1 cellular context compared by ENCODE assay signal in the genomic region with DNA sequence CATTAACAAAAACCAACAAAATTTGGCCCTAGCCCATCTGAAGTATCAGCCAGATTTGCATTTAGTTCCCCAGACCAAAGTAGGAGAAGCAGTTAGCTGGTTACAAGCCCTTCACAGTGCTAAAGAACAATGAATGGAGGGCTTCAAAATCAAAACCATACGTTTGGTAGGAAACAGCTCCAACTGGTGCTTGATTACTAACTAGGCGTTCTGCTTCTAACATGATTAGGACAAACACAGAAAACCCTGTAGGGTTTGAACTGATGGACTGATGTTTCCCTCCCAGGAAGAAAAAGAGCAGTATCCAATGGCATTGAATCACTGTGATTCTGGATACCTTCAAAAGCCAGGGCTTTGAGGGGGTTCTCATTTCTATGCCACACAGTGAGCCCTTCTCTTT.
TF ChIP-seq lines count a peak whose summit lies in the region.

No MANE protein-coding gene starts in this region.

TF ChIP-seq in GM23338, 12 proteins besides CTCF, POLR2A, EP300 and RAD21 (continued from another document):
- TF ChIP-seq, protein P1, sequence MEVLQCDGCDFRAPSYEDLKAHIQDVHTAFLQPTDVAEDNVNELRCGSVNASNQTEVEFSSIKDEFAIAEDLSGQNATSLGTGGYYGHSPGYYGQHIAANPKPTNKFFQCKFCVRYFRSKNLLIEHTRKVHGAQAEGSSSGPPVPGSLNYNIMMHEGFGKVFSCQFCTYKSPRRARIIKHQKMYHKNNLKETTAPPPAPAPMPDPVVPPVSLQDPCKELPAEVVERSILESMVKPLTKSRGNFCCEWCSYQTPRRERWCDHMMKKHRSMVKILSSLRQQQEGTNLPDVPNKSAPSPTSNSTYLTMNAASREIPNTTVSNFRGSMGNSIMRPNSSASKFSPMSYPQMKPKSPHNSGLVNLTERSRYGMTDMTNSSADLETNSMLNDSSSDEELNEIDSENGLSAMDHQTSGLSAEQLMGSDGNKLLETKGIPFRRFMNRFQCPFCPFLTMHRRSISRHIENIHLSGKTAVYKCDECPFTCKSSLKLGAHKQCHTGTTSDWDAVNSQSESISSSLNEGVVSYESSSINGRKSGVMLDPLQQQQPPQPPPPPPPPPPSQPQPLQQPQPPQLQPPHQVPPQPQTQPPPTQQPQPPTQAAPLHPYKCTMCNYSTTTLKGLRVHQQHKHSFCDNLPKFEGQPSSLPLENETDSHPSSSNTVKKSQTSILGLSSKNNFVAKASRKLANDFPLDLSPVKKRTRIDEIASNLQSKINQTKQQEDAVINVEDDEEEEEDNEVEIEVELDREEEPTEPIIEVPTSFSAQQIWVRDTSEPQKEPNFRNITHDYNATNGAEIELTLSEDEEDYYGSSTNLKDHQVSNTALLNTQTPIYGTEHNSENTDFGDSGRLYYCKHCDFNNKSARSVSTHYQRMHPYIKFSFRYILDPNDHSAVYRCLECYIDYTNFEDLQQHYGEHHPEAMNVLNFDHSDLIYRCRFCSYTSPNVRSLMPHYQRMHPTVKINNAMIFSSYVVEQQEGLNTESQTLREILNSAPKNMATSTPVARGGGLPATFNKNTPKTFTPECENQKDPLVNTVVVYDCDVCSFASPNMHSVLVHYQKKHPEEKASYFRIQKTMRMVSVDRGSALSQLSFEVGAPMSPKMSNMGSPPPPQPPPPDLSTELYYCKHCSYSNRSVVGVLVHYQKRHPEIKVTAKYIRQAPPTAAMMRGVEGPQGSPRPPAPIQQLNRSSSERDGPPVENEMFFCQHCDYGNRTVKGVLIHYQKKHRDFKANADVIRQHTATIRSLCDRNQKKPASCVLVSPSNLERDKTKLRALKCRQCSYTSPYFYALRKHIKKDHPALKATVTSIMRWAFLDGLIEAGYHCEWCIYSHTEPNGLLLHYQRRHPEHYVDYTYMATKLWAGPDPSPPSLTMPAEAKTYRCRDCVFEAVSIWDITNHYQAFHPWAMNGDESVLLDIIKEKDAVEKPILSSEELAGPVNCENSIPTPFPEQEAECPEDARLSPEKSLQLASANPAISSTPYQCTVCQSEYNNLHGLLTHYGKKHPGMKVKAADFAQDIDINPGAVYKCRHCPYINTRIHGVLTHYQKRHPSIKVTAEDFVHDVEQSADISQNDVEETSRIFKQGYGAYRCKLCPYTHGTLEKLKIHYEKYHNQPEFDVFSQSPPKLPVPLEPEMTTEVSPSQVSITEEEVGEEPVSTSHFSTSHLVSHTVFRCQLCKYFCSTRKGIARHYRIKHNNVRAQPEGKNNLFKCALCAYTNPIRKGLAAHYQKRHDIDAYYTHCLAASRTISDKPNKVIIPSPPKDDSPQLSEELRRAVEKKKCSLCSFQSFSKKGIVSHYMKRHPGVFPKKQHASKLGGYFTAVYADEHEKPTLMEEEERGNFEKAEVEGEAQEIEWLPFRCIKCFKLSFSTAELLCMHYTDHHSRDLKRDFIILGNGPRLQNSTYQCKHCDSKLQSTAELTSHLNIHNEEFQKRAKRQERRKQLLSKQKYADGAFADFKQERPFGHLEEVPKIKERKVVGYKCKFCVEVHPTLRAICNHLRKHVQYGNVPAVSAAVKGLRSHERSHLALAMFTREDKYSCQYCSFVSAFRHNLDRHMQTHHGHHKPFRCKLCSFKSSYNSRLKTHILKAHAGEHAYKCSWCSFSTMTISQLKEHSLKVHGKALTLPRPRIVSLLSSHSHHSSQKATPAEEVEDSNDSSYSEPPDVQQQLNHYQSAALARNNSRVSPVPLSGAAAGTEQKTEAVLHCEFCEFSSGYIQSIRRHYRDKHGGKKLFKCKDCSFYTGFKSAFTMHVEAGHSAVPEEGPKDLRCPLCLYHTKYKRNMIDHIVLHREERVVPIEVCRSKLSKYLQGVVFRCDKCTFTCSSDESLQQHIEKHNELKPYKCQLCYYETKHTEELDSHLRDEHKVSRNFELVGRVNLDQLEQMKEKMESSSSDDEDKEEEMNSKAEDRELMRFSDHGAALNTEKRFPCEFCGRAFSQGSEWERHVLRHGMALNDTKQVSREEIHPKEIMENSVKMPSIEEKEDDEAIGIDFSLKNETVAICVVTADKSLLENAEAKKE (CRISPR knock-in tag; IDR thresholded peaks at IDR 0.05): no peak
- TF ChIP-seq JUNB (IDR thresholded peaks at IDR 0.05; ENCODE audit: unreplicated experiment) (no peak), EZH2phosphoT487 (IDR thresholded peaks at IDR 0.05; ENCODE audit: unreplicated experiment) (no peak), CREB1 (CRISPR knock-in tag; IDR thresholded peaks at IDR 0.05; ENCODE audit: low read depth) (no peak), STAT1 (IDR thresholded peaks at IDR 0.05; ENCODE audit: unreplicated experiment) (no peak), POLR2AphosphoS5 (IDR thresholded peaks at IDR 0.05; ENCODE audit: low read depth) (no peak), ZNF331 (CRISPR knock-in tag; IDR thresholded peaks at IDR 0.05; ENCODE audit: low read depth) (no peak), NANOG (IDR thresholded peaks at IDR 0.05; ENCODE audit: borderline replicate concordance) (no peak)
- TF ChIP-seq, protein P2, sequence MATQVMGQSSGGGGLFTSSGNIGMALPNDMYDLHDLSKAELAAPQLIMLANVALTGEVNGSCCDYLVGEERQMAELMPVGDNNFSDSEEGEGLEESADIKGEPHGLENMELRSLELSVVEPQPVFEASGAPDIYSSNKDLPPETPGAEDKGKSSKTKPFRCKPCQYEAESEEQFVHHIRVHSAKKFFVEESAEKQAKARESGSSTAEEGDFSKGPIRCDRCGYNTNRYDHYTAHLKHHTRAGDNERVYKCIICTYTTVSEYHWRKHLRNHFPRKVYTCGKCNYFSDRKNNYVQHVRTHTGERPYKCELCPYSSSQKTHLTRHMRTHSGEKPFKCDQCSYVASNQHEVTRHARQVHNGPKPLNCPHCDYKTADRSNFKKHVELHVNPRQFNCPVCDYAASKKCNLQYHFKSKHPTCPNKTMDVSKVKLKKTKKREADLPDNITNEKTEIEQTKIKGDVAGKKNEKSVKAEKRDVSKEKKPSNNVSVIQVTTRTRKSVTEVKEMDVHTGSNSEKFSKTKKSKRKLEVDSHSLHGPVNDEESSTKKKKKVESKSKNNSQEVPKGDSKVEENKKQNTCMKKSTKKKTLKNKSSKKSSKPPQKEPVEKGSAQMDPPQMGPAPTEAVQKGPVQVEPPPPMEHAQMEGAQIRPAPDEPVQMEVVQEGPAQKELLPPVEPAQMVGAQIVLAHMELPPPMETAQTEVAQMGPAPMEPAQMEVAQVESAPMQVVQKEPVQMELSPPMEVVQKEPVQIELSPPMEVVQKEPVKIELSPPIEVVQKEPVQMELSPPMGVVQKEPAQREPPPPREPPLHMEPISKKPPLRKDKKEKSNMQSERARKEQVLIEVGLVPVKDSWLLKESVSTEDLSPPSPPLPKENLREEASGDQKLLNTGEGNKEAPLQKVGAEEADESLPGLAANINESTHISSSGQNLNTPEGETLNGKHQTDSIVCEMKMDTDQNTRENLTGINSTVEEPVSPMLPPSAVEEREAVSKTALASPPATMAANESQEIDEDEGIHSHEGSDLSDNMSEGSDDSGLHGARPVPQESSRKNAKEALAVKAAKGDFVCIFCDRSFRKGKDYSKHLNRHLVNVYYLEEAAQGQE (IDR thresholded peaks at IDR 0.05; ENCODE audit: unreplicated experiment): no peak
- TF ChIP-seq, protein P3, sequence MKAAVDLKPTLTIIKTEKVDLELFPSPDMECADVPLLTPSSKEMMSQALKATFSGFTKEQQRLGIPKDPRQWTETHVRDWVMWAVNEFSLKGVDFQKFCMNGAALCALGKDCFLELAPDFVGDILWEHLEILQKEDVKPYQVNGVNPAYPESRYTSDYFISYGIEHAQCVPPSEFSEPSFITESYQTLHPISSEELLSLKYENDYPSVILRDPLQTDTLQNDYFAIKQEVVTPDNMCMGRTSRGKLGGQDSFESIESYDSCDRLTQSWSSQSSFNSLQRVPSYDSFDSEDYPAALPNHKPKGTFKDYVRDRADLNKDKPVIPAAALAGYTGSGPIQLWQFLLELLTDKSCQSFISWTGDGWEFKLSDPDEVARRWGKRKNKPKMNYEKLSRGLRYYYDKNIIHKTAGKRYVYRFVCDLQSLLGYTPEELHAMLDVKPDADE (IDR thresholded peaks at IDR 0.05): no peak
TF ChIP-seq in GM23338: peak in this region for 0.
